In the genomic region with DNA sequence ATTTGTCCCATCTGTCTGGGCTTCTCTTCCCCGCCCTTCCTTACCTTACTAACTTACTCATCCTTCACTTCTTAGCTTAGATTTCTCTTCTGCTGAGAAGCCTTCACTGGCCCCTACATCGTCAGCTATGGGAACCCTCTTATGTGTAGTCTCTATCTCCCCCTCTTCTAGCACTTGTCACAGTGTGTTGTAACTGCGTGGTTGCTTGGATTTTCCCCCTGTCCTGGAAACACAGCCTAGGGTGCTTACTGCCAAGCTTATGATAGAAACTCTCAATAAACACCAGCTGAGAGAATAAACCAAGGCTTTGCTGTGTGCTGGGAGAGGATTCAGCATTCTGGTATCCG, we compare ENCODE assay signal across 16 cellular contexts.
DNase-seq lines count a peak whose midpoint lies in the region; ATAC-seq and TF ChIP-seq lines count a peak whose summit lies in the region.
"Had no signal": no experiment of that assay in that cellular context is flagged by ENCODE, and none has a peak within 500 bp of the region (broad histone marks: within the 10 kb centered on the region; RNA-seq: fewer than 3 reads in every experiment).

No MANE protein-coding gene starts in this region.

- peak overlapping the region; percentile 32 for H3K27ac Mint-ChIP-seq in stimulated activated naive CD8-positive, alpha-beta T cell treated with anti-CD3 and anti-CD28 coated beads, Interleukin-15, Interleukin-2, amounts not matched to agents 100 ng/mL and 50 ng/mL, for 24 hours
- H3K27ac Mint-ChIP-seq in nephron, result peak overlapping the region; percentile 46 to 76 (median 62)

- no peaks in the 10 kb centered on the region for H3K36me3 Mint-ChIP-seq in stimulated activated naive CD8-positive, alpha-beta T cell treated with anti-CD3 and anti-CD28 coated beads, Interleukin-15, Interleukin-2, amounts not matched to agents 100 ng/mL and 50 ng/mL, for 24 hours (ENCODE audit: low read depth)
- H3K36me3 Mint-ChIP-seq in nephron (ENCODE audit: low read depth), result no peaks in the 10 kb centered on the region
- H3K36me3 Mint-ChIP-seq: immature natural killer cell had no signal

- H3K4me1 Mint-ChIP-seq in stimulated activated naive CD8-positive, alpha-beta T cell treated with anti-CD3 and anti-CD28 coated beads, Interleukin-15, Interleukin-2, amounts not matched to agents 100 ng/mL and 50 ng/mL, for 24 hours (ENCODE audit: low read depth), result peaks cover 59% of the 10 kb centered on the region
- peaks cover 41% of the 10 kb centered on the region for H3K4me1 Mint-ChIP-seq in nephron

- H3K4me1 ChIP-seq in esophagus muscularis mucosa, result peaks cover 0 to 14% (median 3%) of the 10 kb centered on the region in 4 donors

- no peak overlapping the region for H3K4me3 Mint-ChIP-seq in stimulated activated naive CD8-positive, alpha-beta T cell treated with anti-CD3 and anti-CD28 coated beads, Interleukin-15, Interleukin-2, amounts not matched to agents 100 ng/mL and 50 ng/mL, for 24 hours
- no peak overlapping the region for H3K4me3 Mint-ChIP-seq in nephron
- H3K4me3 Mint-ChIP-seq: immature natural killer cell, neural crest cell had no signal

- H3K27ac ChIP-seq in esophagus muscularis mucosa (replicated peaks in 1 of 4), result no peak overlapping the region
- H3K27ac ChIP-seq: BLaER1 had no signal

- intact Hi-C loops in esophagus muscularis mucosa (cut with DNase I), result no loop called here

- H3K27me3 ChIP-seq in esophagus muscularis mucosa (no peaks in the 10 kb centered on the region), MG63 (no peaks in the 10 kb centered on the region)
- H3K27me3 ChIP-seq: BLaER1 had no signal

- H3K36me3 ChIP-seq in esophagus muscularis mucosa, result no peaks in the 10 kb centered on the region
- H3K36me3 ChIP-seq in MG63, result no peaks in the 10 kb centered on the region

- no peaks in the 10 kb centered on the region for H3K9me3 Mint-ChIP-seq in stimulated activated naive CD8-positive, alpha-beta T cell treated with anti-CD3 and anti-CD28 coated beads, Interleukin-15, Interleukin-2, amounts not matched to agents 100 ng/mL and 50 ng/mL, for 24 hours
- H3K9me3 Mint-ChIP-seq in nephron, result no peaks in the 10 kb centered on the region
- H3K9me3 Mint-ChIP-seq: immature natural killer cell, neural crest cell had no signal

- H3K9me3 ChIP-seq in esophagus muscularis mucosa, result no peaks in the 10 kb centered on the region
- H3K9me3 ChIP-seq in MG63, result no peaks in the 10 kb centered on the region
- H3K9me3 ChIP-seq: BLaER1 had no signal

- H3K27me3 Mint-ChIP-seq in stimulated activated naive CD8-positive, alpha-beta T cell treated with anti-CD3 and anti-CD28 coated beads, Interleukin-15, Interleukin-2, amounts not matched to agents 100 ng/mL and 50 ng/mL, for 24 hours, result no peaks in the 10 kb centered on the region
- H3K27me3 Mint-ChIP-seq in nephron (ENCODE audit: low read depth), result no peaks in the 10 kb centered on the region

- TF ChIP-seq CTCF in choroid plexus epithelial cell (conservative IDR thresholded peaks at IDR 0.05; ENCODE audit: low read depth, low read length) (no peak), nephron (IDR thresholded peaks at IDR 0.05; ENCODE audit: unreplicated experiment in 3 of 3) (no peak), esophagus muscularis mucosa (IDR thresholded peaks at IDR 0.05) (no peak)

- ATAC-seq in stimulated activated naive CD8-positive, alpha-beta T cell treated with anti-CD3 and anti-CD28 coated beads, Interleukin-15, Interleukin-2, amounts not matched to agents 100 U/mL and 50 U/mL, for 24 hours, result no peak

- no peak for DNase-seq in stimulated activated naive CD8-positive, alpha-beta T cell treated with anti-CD3 and anti-CD28 coated beads, Interleukin-15, Interleukin-2, amounts not matched to agents 100 U/mL and 50 U/mL, for 24 hours
- DNase-seq in choroid plexus epithelial cell (ENCODE audit: low read depth) (peak; percentile 31), esophagus muscularis mucosa (ENCODE audit: extremely low spot score) (no peak), MG63 (no peak), NCI-H1436 (lab: John Stamatoyannopoulos, UW) (no peak), foreskin melanocyte (no peak)
- DNase-seq: activated effector memory CD4-positive, alpha-beta T cell treated with anti-CD3 and anti-CD28 coated beads, Interleukin-2, amount 50 U/mL, for 16 hours; cortex of kidney; immature natural killer cell; KBM-7; NCI-H1930; NCI-H748 treated with DMSO at 0.1 percent for 48 hours had no signal

- no peak for TF ChIP-seq POLR2A in esophagus muscularis mucosa (IDR thresholded peaks at IDR 0.05; ENCODE audit: low read depth)

- H3K4me3 ChIP-seq in choroid plexus epithelial cell (ENCODE audit: low read depth, low read length) (no peak overlapping the region), esophagus muscularis mucosa (no peak overlapping the region), MG63 (no peak overlapping the region)
- H3K4me3 ChIP-seq: BLaER1 had no signal

- WGBS in esophagus muscularis mucosa, result 81% methylated on average over 4 of the region's 4 CpGs

- TF ChIP-seq EP300 in esophagus muscularis mucosa (IDR thresholded peaks at IDR 0.05), result no peak
